Comparison of ENCODE assay signal across 1 cellular context in the genomic region with DNA sequence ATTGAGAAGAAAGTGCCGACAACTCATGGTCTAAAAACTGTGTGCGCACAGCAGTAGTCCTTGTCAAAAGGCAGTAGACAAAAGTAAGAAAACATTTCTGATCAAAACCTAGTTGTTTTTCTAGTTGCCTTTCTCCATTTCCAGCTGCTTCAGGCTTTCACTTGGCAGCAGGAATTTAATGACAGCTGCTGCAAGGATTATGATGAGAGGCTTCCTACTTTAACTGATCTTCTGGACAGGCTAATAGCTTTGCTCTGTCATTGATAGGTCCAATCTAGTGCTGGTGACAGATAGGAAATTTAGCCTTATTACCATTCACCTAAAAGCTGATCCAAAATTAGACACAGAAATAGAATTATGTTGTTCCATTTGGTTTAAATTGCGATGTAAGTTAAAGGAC.
TF ChIP-seq lines count a peak whose summit lies in the region.

No MANE protein-coding gene starts in this region.

TF ChIP-seq in WTC11, 78 proteins besides CTCF, POLR2A, EP300 and RAD21 (continued from another document):
- TF ChIP-seq ARID4B (CRISPR knock-in tag; IDR thresholded peaks at IDR 0.05; ENCODE audit: borderline replicate concordance): no peak
- TF ChIP-seq CREM (CRISPR knock-in tag; IDR thresholded peaks at IDR 0.05): no peak
- TF ChIP-seq, protein P1, sequence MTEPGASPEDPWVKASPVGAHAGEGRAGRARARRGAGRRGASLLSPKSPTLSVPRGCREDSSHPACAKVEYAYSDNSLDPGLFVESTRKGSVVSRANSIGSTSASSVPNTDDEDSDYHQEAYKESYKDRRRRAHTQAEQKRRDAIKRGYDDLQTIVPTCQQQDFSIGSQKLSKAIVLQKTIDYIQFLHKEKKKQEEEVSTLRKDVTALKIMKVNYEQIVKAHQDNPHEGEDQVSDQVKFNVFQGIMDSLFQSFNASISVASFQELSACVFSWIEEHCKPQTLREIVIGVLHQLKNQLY (CRISPR knock-in tag; IDR thresholded peaks at IDR 0.05): no peak
- TF ChIP-seq NFATC4 (CRISPR knock-in tag; IDR thresholded peaks at IDR 0.05): no peak
- TF ChIP-seq HMGA2 (CRISPR knock-in tag; IDR thresholded peaks at IDR 0.05): no peak
